1 cellular context compared by ENCODE assay signal in the genomic region with DNA sequence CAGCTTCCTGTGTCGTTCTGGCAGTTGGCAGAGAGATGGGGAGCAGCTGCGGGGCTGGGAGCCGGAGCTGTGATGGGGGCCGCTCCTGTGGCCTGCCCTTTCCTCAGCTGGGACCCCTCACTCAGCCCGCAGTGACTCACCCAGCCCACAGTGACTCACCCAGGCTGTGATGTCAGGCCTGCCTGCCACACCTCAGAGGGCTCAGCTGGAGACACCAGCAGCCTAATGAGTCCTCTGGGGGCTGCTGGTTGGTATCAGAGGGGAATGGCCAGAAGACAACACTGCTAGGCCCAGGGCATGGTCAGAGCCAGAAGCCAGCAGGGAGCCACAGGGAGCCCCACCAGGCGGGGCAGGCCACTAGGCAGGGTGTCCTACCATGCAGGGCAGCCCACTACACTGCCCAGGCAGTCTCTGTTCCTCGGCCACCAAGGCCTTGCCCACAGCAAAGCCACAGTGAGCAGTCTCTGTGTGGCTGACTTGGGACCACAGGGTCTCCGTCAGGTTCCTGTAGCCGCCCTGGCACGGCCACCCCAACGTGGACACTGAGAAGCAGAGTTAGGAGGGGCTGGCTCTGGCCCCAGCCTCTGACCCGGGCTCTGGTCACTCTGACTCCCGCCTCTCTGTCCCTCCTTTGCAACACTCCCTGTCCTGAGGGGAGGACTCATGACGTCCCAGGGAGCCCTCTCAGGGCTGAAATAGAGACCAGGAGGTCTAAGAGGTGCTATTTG.
TF ChIP-seq lines count a peak whose summit lies in the region.

No MANE protein-coding gene starts in this region.

TF ChIP-seq in GM12878, 131 proteins besides CTCF, POLR2A, EP300 and RAD21 (continues in another document):
- TF ChIP-seq, protein P1, sequence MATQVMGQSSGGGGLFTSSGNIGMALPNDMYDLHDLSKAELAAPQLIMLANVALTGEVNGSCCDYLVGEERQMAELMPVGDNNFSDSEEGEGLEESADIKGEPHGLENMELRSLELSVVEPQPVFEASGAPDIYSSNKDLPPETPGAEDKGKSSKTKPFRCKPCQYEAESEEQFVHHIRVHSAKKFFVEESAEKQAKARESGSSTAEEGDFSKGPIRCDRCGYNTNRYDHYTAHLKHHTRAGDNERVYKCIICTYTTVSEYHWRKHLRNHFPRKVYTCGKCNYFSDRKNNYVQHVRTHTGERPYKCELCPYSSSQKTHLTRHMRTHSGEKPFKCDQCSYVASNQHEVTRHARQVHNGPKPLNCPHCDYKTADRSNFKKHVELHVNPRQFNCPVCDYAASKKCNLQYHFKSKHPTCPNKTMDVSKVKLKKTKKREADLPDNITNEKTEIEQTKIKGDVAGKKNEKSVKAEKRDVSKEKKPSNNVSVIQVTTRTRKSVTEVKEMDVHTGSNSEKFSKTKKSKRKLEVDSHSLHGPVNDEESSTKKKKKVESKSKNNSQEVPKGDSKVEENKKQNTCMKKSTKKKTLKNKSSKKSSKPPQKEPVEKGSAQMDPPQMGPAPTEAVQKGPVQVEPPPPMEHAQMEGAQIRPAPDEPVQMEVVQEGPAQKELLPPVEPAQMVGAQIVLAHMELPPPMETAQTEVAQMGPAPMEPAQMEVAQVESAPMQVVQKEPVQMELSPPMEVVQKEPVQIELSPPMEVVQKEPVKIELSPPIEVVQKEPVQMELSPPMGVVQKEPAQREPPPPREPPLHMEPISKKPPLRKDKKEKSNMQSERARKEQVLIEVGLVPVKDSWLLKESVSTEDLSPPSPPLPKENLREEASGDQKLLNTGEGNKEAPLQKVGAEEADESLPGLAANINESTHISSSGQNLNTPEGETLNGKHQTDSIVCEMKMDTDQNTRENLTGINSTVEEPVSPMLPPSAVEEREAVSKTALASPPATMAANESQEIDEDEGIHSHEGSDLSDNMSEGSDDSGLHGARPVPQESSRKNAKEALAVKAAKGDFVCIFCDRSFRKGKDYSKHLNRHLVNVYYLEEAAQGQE (IDR thresholded peaks at IDR 0.05; ENCODE audit: low read depth, low read length) = no peak
- TF ChIP-seq NRF1 (conservative IDR thresholded peaks at IDR 0.05; ENCODE audit: low read depth, low read length) (no peak), SMARCA5 (IDR thresholded peaks at IDR 0.05) (peak; percentile 62; the same call in 1 of the 2 replicates), LARP7 (IDR thresholded peaks at IDR 0.05) (0 out of 2 replicates have a peak, but pooled peaks have one; percentile 58), NR2F1 (conservative IDR thresholded peaks at IDR 0.05) (peak; percentile 88), CBFB (IDR thresholded peaks at IDR 0.05; ENCODE audit: low read depth) (0 out of 2 replicates have a peak, but pooled peaks have one; percentile 29), TCF3 (IDR thresholded peaks at IDR 0.05; ENCODE audit: borderline replicate concordance, insufficient read depth, low read depth, low read length) (no peak), DPF2 (IDR thresholded peaks at IDR 0.05) (peak; percentile 98), KLF5 (IDR thresholded peaks at IDR 0.05; ENCODE audit: partially characterized antibody) (no peak), RFX5 (IDR thresholded peaks at IDR 0.05; ENCODE audit: low read depth, low read length) (no peak), GATAD2B (conservative IDR thresholded peaks at IDR 0.05; ENCODE audit: low read depth) (peak; percentile 83), HDAC6 (IDR thresholded peaks at IDR 0.05; ENCODE audit: unreplicated experiment) (no peak), FOS (IDR thresholded peaks at IDR 0.05; ENCODE audit: borderline replicate concordance, extremely low read depth, insufficient read length) (no peak), CHD2 (IDR thresholded peaks at IDR 0.05; ENCODE audit: borderline replicate concordance, low read depth, low read length) (peak; percentile 48; the same call in 1 of the 2 replicates), MXI1 (IDR thresholded peaks at IDR 0.05; ENCODE audit: low read depth, low read length) (no peak), EED (IDR thresholded peaks at IDR 0.05; ENCODE audit: low read depth) (no peak), TCF7 (IDR thresholded peaks at IDR 0.05; ENCODE audit: borderline replicate concordance) (no peak), TCF12 (IDR thresholded peaks at IDR 0.05; ENCODE audit: low read depth, low read length) (peak; percentile 52; the same call in 1 of the 2 replicates), FOXK2 (IDR thresholded peaks at IDR 0.05) (no peak), ZBED1 (IDR thresholded peaks at IDR 0.05; ENCODE audit: borderline replicate concordance) (no peak), IRF4 (IDR thresholded peaks at IDR 0.05; ENCODE audit: low read depth, low read length) (no peak), POLR2AphosphoS2 (IDR thresholded peaks at IDR 0.05; ENCODE audit: low read depth, low read length) (no peak), RAD51 (IDR thresholded peaks at IDR 0.05) (no peak), BRCA1 (IDR thresholded peaks at IDR 0.05; ENCODE audit: low read depth, low read length) (no peak), CREB1 (IDR thresholded peaks at IDR 0.05; ENCODE audit: low read depth) (no peak), MEF2B (IDR thresholded peaks at IDR 0.05; ENCODE audit: partially characterized antibody, poor library complexity, severe bottlenecking) (peak; percentile 90)
- TF ChIP-seq, protein P2, sequence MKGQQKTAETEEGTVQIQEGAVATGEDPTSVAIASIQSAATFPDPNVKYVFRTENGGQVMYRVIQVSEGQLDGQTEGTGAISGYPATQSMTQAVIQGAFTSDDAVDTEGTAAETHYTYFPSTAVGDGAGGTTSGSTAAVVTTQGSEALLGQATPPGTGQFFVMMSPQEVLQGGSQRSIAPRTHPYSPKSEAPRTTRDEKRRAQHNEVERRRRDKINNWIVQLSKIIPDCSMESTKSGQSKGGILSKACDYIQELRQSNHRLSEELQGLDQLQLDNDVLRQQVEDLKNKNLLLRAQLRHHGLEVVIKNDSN (IDR thresholded peaks at IDR 0.05; ENCODE audit: borderline replicate concordance, extremely low read length, insufficient read depth, low read depth, low read length) = no peak
- TF ChIP-seq, protein P3, sequence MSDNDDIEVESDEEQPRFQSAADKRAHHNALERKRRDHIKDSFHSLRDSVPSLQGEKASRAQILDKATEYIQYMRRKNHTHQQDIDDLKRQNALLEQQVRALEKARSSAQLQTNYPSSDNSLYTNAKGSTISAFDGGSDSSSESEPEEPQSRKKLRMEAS (IDR thresholded peaks at IDR 0.05; ENCODE audit: low read depth, low read length) = no peak
- TF ChIP-seq, protein P4, sequence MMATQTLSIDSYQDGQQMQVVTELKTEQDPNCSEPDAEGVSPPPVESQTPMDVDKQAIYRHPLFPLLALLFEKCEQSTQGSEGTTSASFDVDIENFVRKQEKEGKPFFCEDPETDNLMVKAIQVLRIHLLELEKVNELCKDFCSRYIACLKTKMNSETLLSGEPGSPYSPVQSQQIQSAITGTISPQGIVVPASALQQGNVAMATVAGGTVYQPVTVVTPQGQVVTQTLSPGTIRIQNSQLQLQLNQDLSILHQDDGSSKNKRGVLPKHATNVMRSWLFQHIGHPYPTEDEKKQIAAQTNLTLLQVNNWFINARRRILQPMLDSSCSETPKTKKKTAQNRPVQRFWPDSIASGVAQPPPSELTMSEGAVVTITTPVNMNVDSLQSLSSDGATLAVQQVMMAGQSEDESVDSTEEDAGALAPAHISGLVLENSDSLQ (IDR thresholded peaks at IDR 0.05) = peak; percentile 15; the same call in 1 of the 2 replicates
- TF ChIP-seq, protein P5, sequence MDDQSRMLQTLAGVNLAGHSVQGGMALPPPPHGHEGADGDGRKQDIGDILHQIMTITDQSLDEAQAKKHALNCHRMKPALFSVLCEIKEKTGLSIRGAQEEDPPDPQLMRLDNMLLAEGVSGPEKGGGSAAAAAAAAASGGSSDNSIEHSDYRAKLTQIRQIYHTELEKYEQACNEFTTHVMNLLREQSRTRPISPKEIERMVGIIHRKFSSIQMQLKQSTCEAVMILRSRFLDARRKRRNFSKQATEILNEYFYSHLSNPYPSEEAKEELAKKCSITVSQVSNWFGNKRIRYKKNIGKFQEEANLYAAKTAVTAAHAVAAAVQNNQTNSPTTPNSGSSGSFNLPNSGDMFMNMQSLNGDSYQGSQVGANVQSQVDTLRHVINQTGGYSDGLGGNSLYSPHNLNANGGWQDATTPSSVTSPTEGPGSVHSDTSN (IDR thresholded peaks at IDR 0.05; ENCODE audit: insufficient replicate concordance, low read depth, low read length) = no peak
- TF ChIP-seq, protein P6, sequence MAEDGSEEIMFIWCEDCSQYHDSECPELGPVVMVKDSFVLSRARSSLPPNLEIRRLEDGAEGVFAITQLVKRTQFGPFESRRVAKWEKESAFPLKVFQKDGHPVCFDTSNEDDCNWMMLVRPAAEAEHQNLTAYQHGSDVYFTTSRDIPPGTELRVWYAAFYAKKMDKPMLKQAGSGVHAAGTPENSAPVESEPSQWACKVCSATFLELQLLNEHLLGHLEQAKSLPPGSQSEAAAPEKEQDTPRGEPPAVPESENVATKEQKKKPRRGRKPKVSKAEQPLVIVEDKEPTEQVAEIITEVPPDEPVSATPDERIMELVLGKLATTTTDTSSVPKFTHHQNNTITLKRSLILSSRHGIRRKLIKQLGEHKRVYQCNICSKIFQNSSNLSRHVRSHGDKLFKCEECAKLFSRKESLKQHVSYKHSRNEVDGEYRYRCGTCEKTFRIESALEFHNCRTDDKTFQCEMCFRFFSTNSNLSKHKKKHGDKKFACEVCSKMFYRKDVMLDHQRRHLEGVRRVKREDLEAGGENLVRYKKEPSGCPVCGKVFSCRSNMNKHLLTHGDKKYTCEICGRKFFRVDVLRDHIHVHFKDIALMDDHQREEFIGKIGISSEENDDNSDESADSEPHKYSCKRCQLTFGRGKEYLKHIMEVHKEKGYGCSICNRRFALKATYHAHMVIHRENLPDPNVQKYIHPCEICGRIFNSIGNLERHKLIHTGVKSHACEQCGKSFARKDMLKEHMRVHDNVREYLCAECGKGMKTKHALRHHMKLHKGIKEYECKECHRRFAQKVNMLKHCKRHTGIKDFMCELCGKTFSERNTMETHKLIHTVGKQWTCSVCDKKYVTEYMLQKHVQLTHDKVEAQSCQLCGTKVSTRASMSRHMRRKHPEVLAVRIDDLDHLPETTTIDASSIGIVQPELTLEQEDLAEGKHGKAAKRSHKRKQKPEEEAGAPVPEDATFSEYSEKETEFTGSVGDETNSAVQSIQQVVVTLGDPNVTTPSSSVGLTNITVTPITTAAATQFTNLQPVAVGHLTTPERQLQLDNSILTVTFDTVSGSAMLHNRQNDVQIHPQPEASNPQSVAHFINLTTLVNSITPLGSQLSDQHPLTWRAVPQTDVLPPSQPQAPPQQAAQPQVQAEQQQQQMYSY (CRISPR knock-in tag; IDR thresholded peaks at IDR 0.05) = no peak
- TF ChIP-seq, protein P7, sequence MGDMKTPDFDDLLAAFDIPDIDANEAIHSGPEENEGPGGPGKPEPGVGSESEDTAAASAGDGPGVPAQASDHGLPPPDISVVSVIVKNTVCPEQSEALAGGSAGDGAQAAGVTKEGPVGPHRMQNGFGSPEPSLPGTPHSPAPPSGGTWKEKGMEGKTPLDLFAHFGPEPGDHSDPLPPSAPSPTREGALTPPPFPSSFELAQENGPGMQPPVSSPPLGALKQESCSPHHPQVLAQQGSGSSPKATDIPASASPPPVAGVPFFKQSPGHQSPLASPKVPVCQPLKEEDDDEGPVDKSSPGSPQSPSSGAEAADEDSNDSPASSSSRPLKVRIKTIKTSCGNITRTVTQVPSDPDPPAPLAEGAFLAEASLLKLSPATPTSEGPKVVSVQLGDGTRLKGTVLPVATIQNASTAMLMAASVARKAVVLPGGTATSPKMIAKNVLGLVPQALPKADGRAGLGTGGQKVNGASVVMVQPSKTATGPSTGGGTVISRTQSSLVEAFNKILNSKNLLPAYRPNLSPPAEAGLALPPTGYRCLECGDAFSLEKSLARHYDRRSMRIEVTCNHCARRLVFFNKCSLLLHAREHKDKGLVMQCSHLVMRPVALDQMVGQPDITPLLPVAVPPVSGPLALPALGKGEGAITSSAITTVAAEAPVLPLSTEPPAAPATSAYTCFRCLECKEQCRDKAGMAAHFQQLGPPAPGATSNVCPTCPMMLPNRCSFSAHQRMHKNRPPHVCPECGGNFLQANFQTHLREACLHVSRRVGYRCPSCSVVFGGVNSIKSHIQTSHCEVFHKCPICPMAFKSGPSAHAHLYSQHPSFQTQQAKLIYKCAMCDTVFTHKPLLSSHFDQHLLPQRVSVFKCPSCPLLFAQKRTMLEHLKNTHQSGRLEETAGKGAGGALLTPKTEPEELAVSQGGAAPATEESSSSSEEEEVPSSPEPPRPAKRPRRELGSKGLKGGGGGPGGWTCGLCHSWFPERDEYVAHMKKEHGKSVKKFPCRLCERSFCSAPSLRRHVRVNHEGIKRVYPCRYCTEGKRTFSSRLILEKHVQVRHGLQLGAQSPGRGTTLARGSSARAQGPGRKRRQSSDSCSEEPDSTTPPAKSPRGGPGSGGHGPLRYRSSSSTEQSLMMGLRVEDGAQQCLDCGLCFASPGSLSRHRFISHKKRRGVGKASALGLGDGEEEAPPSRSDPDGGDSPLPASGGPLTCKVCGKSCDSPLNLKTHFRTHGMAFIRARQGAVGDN (IDR thresholded peaks at IDR 0.05) = peak; percentile 80; the same call in 1 of the 2 replicates
- TF ChIP-seq, protein P8, sequence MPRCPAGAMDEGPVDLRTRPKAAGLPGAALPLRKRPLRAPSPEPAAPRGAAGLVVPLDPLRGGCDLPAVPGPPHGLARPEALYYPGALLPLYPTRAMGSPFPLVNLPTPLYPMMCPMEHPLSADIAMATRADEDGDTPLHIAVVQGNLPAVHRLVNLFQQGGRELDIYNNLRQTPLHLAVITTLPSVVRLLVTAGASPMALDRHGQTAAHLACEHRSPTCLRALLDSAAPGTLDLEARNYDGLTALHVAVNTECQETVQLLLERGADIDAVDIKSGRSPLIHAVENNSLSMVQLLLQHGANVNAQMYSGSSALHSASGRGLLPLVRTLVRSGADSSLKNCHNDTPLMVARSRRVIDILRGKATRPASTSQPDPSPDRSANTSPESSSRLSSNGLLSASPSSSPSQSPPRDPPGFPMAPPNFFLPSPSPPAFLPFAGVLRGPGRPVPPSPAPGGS (IDR thresholded peaks at IDR 0.05; ENCODE audit: borderline replicate concordance, insufficient read depth, low read depth, low read length, poor library complexity, severe bottlenecking) = no peak
- TF ChIP-seq, protein P9, sequence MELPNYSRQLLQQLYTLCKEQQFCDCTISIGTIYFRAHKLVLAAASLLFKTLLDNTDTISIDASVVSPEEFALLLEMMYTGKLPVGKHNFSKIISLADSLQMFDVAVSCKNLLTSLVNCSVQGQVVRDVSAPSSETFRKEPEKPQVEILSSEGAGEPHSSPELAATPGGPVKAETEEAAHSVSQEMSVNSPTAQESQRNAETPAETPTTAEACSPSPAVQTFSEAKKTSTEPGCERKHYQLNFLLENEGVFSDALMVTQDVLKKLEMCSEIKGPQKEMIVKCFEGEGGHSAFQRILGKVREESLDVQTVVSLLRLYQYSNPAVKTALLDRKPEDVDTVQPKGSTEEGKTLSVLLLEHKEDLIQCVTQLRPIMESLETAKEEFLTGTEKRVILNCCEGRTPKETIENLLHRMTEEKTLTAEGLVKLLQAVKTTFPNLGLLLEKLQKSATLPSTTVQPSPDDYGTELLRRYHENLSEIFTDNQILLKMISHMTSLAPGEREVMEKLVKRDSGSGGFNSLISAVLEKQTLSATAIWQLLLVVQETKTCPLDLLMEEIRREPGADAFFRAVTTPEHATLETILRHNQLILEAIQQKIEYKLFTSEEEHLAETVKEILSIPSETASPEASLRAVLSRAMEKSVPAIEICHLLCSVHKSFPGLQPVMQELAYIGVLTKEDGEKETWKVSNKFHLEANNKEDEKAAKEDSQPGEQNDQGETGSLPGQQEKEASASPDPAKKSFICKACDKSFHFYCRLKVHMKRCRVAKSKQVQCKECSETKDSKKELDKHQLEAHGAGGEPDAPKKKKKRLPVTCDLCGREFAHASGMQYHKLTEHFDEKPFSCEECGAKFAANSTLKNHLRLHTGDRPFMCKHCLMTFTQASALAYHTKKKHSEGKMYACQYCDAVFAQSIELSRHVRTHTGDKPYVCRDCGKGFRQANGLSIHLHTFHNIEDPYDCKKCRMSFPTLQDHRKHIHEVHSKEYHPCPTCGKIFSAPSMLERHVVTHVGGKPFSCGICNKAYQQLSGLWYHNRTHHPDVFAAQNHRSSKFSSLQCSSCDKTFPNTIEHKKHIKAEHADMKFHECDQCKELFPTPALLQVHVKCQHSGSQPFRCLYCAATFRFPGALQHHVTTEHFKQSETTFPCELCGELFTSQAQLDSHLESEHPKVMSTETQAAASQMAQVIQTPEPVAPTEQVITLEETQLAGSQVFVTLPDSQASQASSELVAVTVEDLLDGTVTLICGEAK (IDR thresholded peaks at IDR 0.05; ENCODE audit: borderline replicate concordance) = no peak
